In genomic region chr11:75241036-75241905, GRCh38 we compare ENCODE assay signal across 1 cellular context.
A peak's percentile ranks its signal among the peaks of the same experiment; 100 is the strongest.
TF ChIP-seq lines count a peak whose summit lies in the region.

No MANE protein-coding gene starts in this region.

TF ChIP-seq in HepG2, 621 proteins besides CTCF, POLR2A, EP300 and RAD21 (continued from another document and continues in another):
- TF ChIP-seq BATF2 (CRISPR knock-in tag; IDR thresholded peaks at IDR 0.05): no peak
- no peak for TF ChIP-seq ZNF30 (CRISPR knock-in tag; IDR thresholded peaks at IDR 0.05)
- TF ChIP-seq PHF8 (CRISPR knock-in tag; IDR thresholded peaks at IDR 0.05): no peak
- TF ChIP-seq SATB2 (CRISPR knock-in tag; IDR thresholded peaks at IDR 0.05): no peak
- no peak for TF ChIP-seq ZNF660 (CRISPR knock-in tag; IDR thresholded peaks at IDR 0.05; ENCODE audit: borderline replicate concordance, low read depth)
- TF ChIP-seq AFF4 (CRISPR knock-in tag; IDR thresholded peaks at IDR 0.05): no peak
- TF ChIP-seq ZNF614 (CRISPR knock-in tag; IDR thresholded peaks at IDR 0.05; ENCODE audit: borderline replicate concordance): no peak
- no peak for TF ChIP-seq POLR2AphosphoS2 (IDR thresholded peaks at IDR 0.05; ENCODE audit: low read depth, low read length)
- TF ChIP-seq ZNF605 (CRISPR knock-in tag; IDR thresholded peaks at IDR 0.05): no peak
- TF ChIP-seq ZNF430 (CRISPR knock-in tag; IDR thresholded peaks at IDR 0.05): no peak
- TF ChIP-seq ATF7-NPFF (CRISPR knock-in tag; IDR thresholded peaks at IDR 0.05; ENCODE audit: low read depth): peak; percentile 34; the same call in 1 of the 2 replicates
- TF ChIP-seq, protein P1, sequence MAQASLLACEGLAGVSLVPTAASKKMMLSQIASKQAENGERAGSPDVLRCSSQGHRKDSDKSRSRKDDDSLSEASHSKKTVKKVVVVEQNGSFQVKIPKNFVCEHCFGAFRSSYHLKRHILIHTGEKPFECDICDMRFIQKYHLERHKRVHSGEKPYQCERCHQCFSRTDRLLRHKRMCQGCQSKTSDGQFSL (CRISPR knock-in tag; IDR thresholded peaks at IDR 0.05): no peak
- no peak for TF ChIP-seq ZNF260 (CRISPR knock-in tag; IDR thresholded peaks at IDR 0.05; ENCODE audit: borderline replicate concordance, low read depth)
- no peak for TF ChIP-seq MIER3 (CRISPR knock-in tag; IDR thresholded peaks at IDR 0.05; ENCODE audit: borderline replicate concordance)
- TF ChIP-seq KMT2A (CRISPR knock-in tag; IDR thresholded peaks at IDR 0.05): no peak
- TF ChIP-seq SYNCRIP (IDR thresholded peaks at IDR 0.05; ENCODE audit: insufficient read depth, low read depth, low read length): no peak
- no peak for TF ChIP-seq MEF2D (CRISPR knock-in tag; IDR thresholded peaks at IDR 0.05)
- TF ChIP-seq, protein P2, sequence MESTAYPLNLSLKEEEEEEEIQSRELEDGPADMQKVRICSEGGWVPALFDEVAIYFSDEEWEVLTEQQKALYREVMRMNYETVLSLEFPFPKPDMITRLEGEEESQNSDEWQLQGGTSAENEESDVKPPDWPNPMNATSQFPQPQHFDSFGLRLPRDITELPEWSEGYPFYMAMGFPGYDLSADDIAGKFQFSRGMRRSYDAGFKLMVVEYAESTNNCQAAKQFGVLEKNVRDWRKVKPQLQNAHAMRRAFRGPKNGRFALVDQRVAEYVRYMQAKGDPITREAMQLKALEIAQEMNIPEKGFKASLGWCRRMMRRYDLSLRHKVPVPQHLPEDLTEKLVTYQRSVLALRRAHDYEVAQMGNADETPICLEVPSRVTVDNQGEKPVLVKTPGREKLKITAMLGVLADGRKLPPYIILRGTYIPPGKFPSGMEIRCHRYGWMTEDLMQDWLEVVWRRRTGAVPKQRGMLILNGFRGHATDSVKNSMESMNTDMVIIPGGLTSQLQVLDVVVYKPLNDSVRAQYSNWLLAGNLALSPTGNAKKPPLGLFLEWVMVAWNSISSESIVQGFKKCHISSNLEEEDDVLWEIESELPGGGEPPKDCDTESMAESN (CRISPR knock-in tag; conservative IDR thresholded peaks at IDR 0.05): no peak
- TF ChIP-seq ZNF143 (CRISPR knock-in tag; IDR thresholded peaks at IDR 0.05): no peak
- no peak for TF ChIP-seq ZBED4 (CRISPR knock-in tag; IDR thresholded peaks at IDR 0.05; ENCODE audit: borderline replicate concordance)
- no peak for TF ChIP-seq ZKSCAN5 (CRISPR knock-in tag; IDR thresholded peaks at IDR 0.05)
- TF ChIP-seq RBM22 (optimal IDR thresholded peaks at IDR 0.05; ENCODE audit: low read length): no peak
- TF ChIP-seq, protein P3, sequence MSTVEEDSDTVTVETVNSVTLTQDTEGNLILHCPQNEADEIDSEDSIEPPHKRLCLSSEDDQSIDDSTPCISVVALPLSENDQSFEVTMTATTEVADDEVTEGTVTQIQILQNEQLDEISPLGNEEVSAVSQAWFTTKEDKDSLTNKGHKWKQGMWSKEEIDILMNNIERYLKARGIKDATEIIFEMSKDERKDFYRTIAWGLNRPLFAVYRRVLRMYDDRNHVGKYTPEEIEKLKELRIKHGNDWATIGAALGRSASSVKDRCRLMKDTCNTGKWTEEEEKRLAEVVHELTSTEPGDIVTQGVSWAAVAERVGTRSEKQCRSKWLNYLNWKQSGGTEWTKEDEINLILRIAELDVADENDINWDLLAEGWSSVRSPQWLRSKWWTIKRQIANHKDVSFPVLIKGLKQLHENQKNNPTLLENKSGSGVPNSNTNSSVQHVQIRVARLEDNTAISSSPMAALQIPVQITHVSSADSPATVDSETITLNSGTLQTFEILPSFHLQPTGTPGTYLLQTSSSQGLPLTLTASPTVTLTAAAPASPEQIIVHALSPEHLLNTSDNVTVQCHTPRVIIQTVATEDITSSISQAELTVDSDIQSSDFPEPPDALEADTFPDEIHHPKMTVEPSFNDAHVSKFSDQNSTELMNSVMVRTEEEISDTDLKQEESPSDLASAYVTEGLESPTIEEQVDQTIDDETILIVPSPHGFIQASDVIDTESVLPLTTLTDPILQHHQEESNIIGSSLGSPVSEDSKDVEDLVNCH (CRISPR knock-in tag; IDR thresholded peaks at IDR 0.05): no peak
- no peak for TF ChIP-seq ZNF775 (CRISPR knock-in tag; IDR thresholded peaks at IDR 0.05; ENCODE audit: borderline replicate concordance)
- TF ChIP-seq MAFG (CRISPR knock-in tag; IDR thresholded peaks at IDR 0.05): no peak
- TF ChIP-seq TOPORS (CRISPR knock-in tag; IDR thresholded peaks at IDR 0.05): no peak
- TF ChIP-seq NCOA5 (CRISPR knock-in tag; IDR thresholded peaks at IDR 0.05): no peak
- no peak for TF ChIP-seq EEA1 (CRISPR knock-in tag; IDR thresholded peaks at IDR 0.05; ENCODE audit: borderline replicate concordance)
- TF ChIP-seq, protein P4, sequence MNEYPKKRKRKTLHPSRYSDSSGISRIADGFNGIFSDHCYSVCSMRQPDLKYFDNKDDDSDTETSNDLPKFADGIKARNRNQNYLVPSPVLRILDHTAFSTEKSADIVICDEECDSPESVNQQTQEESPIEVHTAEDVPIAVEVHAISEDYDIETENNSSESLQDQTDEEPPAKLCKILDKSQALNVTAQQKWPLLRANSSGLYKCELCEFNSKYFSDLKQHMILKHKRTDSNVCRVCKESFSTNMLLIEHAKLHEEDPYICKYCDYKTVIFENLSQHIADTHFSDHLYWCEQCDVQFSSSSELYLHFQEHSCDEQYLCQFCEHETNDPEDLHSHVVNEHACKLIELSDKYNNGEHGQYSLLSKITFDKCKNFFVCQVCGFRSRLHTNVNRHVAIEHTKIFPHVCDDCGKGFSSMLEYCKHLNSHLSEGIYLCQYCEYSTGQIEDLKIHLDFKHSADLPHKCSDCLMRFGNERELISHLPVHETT (CRISPR knock-in tag; conservative IDR thresholded peaks at IDR 0.05): no peak
- TF ChIP-seq HNF4G (IDR thresholded peaks at IDR 0.05; ENCODE audit: borderline replicate concordance, low read depth, low read length): no peak; the same call in 1 of the 2 replicates
- no peak for TF ChIP-seq HNF4G (CRISPR knock-in tag; IDR thresholded peaks at IDR 0.05; ENCODE audit: borderline replicate concordance, low read depth)
- TF ChIP-seq ZNF225 (CRISPR knock-in tag; IDR thresholded peaks at IDR 0.05): no peak
- no peak for TF ChIP-seq ZNF350 (CRISPR knock-in tag; IDR thresholded peaks at IDR 0.05; ENCODE audit: borderline replicate concordance, low read depth)
- no peak for TF ChIP-seq NRL (CRISPR knock-in tag; IDR thresholded peaks at IDR 0.05; ENCODE audit: borderline replicate concordance)
- no peak for TF ChIP-seq TFAP4 (IDR thresholded peaks at IDR 0.05; ENCODE audit: borderline replicate concordance, low read depth)
- no peak for TF ChIP-seq ZNF580 (CRISPR knock-in tag; IDR thresholded peaks at IDR 0.05; ENCODE audit: borderline replicate concordance, low read depth)
- TF ChIP-seq, protein P5, sequence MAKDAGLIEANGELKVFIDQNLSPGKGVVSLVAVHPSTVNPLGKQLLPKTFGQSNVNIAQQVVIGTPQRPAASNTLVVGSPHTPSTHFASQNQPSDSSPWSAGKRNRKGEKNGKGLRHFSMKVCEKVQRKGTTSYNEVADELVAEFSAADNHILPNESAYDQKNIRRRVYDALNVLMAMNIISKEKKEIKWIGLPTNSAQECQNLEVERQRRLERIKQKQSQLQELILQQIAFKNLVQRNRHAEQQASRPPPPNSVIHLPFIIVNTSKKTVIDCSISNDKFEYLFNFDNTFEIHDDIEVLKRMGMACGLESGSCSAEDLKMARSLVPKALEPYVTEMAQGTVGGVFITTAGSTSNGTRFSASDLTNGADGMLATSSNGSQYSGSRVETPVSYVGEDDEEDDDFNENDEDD (CRISPR knock-in tag; IDR thresholded peaks at IDR 0.05; ENCODE audit: borderline replicate concordance): peak; percentile 74
- TF ChIP-seq, protein P6, sequence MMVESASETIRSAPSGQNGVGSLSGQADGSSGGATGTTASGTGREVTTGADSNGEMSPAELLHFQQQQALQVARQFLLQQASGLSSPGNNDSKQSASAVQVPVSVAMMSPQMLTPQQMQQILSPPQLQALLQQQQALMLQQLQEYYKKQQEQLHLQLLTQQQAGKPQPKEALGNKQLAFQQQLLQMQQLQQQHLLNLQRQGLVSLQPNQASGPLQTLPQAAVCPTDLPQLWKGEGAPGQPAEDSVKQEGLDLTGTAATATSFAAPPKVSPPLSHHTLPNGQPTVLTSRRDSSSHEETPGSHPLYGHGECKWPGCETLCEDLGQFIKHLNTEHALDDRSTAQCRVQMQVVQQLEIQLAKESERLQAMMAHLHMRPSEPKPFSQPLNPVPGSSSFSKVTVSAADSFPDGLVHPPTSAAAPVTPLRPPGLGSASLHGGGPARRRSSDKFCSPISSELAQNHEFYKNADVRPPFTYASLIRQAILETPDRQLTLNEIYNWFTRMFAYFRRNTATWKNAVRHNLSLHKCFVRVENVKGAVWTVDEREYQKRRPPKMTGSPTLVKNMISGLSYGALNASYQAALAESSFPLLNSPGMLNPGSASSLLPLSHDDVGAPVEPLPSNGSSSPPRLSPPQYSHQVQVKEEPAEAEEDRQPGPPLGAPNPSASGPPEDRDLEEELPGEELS (CRISPR knock-in tag; IDR thresholded peaks at IDR 0.05): no peak
- TF ChIP-seq ZNF18 (CRISPR knock-in tag; IDR thresholded peaks at IDR 0.05; ENCODE audit: insufficient replicate concordance): no peak
